ENCODE assay signal across 21 cellular contexts in genomic region chr3:113952921-113953320, GRCh38. TPM values are rescaled to one million over a fixed set of nuclear protein-coding genes. Genes with fewer than 3 reads are reported as not detected.
DNase-seq lines count a peak whose midpoint lies in the region; ATAC-seq and TF ChIP-seq lines count a peak whose summit lies in the region.
"Had no signal": no experiment of that assay in that cellular context is flagged by ENCODE, and none has a peak within 500 bp of the region (broad histone marks: within the 10 kb centered on the region; RNA-seq: fewer than 3 reads in every experiment).

No MANE protein-coding gene starts in this region.

- no peak overlapping the region for H3K4me3 ChIP-seq in choroid plexus epithelial cell (ENCODE audit: low read depth, low read length)
- H3K4me3 ChIP-seq in fibroblast of the aortic adventitia (ENCODE audit: low read depth, low read length): no peak overlapping the region
- H3K4me3 ChIP-seq: SK-N-MC had no signal

- intact Hi-C loops in sciatic nerve (cut with DNase I): no loop called here

- no peak for ATAC-seq in sciatic nerve
- ATAC-seq: CD8-positive, alpha-beta T cell; Panc1 had no signal

- DNase-seq in AG08395 (ENCODE audit: low spot score) (peak; percentile 45), GM03348 (ENCODE audit: low spot score) (peak; percentile 37), choroid plexus epithelial cell (ENCODE audit: low read depth) (peak; percentile 40), fibroblast of the aortic adventitia (ENCODE audit: low read depth) (peak; percentile 40), superior temporal gyrus (ENCODE audit: extremely low spot score) (no peak), sciatic nerve (ENCODE audit: low spot score) (no peak), DMS153 treated with DMSO at 0.1 percent for 48 hours (lab: John Stamatoyannopoulos, UW; ENCODE audit: unreplicated experiment) (no peak), hippocampal formation (lab: John Stamatoyannopoulos, UW) (no peak)
- DNase-seq: Caco-2; CD8-positive, alpha-beta T cell; H7; IMR-90; KG1; MM.1S; NCI-H2029; NCI-H524 treated with DMSO at 0.1 percent for 48 hours; NCI-H82; SIG-M5; SW 1271 had no signal

- TF ChIP-seq CTCF in choroid plexus epithelial cell (conservative IDR thresholded peaks at IDR 0.05; ENCODE audit: low read depth, low read length) (no peak), fibroblast of the aortic adventitia (IDR thresholded peaks at IDR 0.05; ENCODE audit: insufficient read depth, low read length) (no peak)

RNA-seq across cellular contexts. Expression of gene ZDHHC23, which starts 5.1 kb away (rescaled TPM):
- 3.3 and 7.0 TPM in 2 replicates for total RNA-seq in fibroblast of the aortic adventitia (ENCODE audit: low replicate concordance)
- 9.6 TPM for total RNA-seq in sciatic nerve

Comparison
In these comparisons a context has a peak if more than half of its experiments do, and no peak if none do; other contexts are left out.
1. DNase-seq: peak in AG08395 (single experiment), GM03348 (single experiment), choroid plexus epithelial cell (single experiment) and fibroblast of the aortic adventitia (single experiment); none in superior temporal gyrus (single experiment), sciatic nerve (single experiment), DMS153 treated with DMSO at 0.1 percent for 48 hours (single experiment) and hippocampal formation (0 of 2).